13 cellular contexts compared by ENCODE assay signal in the genomic region with DNA sequence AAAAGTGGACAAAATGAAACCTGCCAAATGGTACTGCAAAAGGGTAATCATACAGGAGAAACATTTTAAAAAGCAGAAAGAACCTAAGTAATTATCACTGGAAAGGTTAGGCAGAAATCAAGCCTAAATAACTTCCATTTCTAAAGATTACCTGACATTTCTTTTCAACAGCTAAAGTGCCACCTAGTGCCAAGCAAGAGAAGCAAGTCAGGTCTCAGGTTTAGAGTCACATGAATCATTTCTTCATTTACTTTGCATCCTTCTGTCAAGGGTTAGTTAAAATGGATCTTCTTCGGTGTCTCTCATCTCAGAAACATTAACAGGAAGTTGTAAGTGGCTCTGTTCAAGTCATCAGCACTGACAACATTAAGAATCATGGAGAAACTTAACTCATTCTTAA.
DNase-seq lines count a peak whose midpoint lies in the region; ATAC-seq and TF ChIP-seq lines count a peak whose summit lies in the region.
"Had no signal": no experiment of that assay in that cellular context is flagged by ENCODE, and none has a peak within 500 bp of the region (broad histone marks: within the 10 kb centered on the region; RNA-seq: fewer than 3 reads in every experiment).

No MANE protein-coding gene starts in this region.

- 42% methylated on average over 1 of the region's 1 CpG for WGBS in liver

- DNase-seq in DMS 273 treated with DMSO at 0.1 percent for 48 hours (lab: John Stamatoyannopoulos, UW), result peak; percentile 7
- no peak for DNase-seq in RWPE2 (ENCODE audit: low spot score)
- no peak for DNase-seq in T1000 (lab: John Stamatoyannopoulos, UW)
- DNase-seq in NCI-H2081 treated with DMSO at 0.1 percent for 48 hours (lab: John Stamatoyannopoulos, UW), result no peak
- DNase-seq: activated CD4-positive, CD25-positive, alpha-beta regulatory T cell; activated effector memory CD4-positive, alpha-beta T cell treated with anti-CD3 and anti-CD28 coated beads, Interleukin-2, amount 50 U/mL, for 16 hours; cerebellar nuclear complex; left colon; Peyer's patch; stimulated activated CD4-positive, alpha-beta T cell treated with anti-CD3 and anti-CD28 coated beads, Interleukin-4, amount 100 ng/mL, for 1 hour had no signal

- no peaks in the 10 kb centered on the region for H3K36me3 ChIP-seq in RWPE2 (ENCODE audit: low read depth)
- H3K36me3 ChIP-seq in liver (ENCODE audit: control insufficient read depth in 4 of 4, insufficient read depth in 3 of 4, low read depth in 1 of 4, low read length in 3 of 4), result no peaks in the 10 kb centered on the region
- H3K36me3 ChIP-seq: Peyer's patch had no signal

- no peaks in the 10 kb centered on the region for H3K4me1 ChIP-seq in RWPE2 (ENCODE audit: insufficient read depth, poor library complexity, severe bottlenecking)
- H3K4me1 ChIP-seq in liver (ENCODE audit: control insufficient read depth in 4 of 4, insufficient read depth in 4 of 4, low read length in 3 of 4), result no peaks in the 10 kb centered on the region
- H3K4me1 ChIP-seq: Peyer's patch had no signal

- H3K4me3 ChIP-seq in GM12875 (ENCODE audit: low read depth, low read length) (no peak overlapping the region), RWPE2 (ENCODE audit: severe bottlenecking) (no peak overlapping the region), liver (ENCODE audit: low read depth in 1 of 3, low read length in 3 of 3) (no peak overlapping the region)
- H3K4me3 ChIP-seq: Peyer's patch had no signal

- H3K27me3 ChIP-seq in RWPE2 (ENCODE audit: insufficient read depth, poor library complexity, severe bottlenecking) (no peaks in the 10 kb centered on the region), liver (ENCODE audit: control insufficient read depth in 4 of 4, insufficient read depth in 4 of 4, low read length in 3 of 4) (peaks cover 0 to 4% (median 2%) of the 10 kb centered on the region in 4 donors)
- H3K27me3 ChIP-seq: Peyer's patch had no signal

- no peak overlapping the region for H3K9ac ChIP-seq in liver (ENCODE audit: low read depth in 1 of 2, low read length in 2 of 2)

- H3K9me3 ChIP-seq in RWPE2 (ENCODE audit: severe bottlenecking) (no peaks in the 10 kb centered on the region), liver (ENCODE audit: control insufficient read depth in 4 of 4, low read length in 3 of 4) (no peaks in the 10 kb centered on the region)
- H3K9me3 ChIP-seq: Peyer's patch had no signal

- TF ChIP-seq CTCF in GM12875 (IDR thresholded peaks at IDR 0.05; ENCODE audit: borderline replicate concordance, insufficient read depth, low read depth, low read length), result 0 out of 2 replicates have a peak, but pooled peaks have one; percentile 20
- TF ChIP-seq CTCF in RWPE2 (IDR thresholded peaks at IDR 0.05; ENCODE audit: poor library complexity, severe bottlenecking), result peak; percentile 29
- TF ChIP-seq CTCF in liver (IDR thresholded peaks at IDR 0.05; ENCODE audit: low read depth, low read length, missing input control), result peak; percentile 18

- no peak overlapping the region for H3K27ac ChIP-seq in RWPE2 (ENCODE audit: poor library complexity, severe bottlenecking)
- no peak overlapping the region for H3K27ac ChIP-seq in liver (ENCODE audit: low read depth in 1 of 2, low read length in 2 of 2)
- H3K27ac ChIP-seq: Peyer's patch had no signal

- no peak for ATAC-seq in RWPE2 (ENCODE audit: low read depth)
- no peak for ATAC-seq in GM21529 (IDR thresholded peaks at IDR 0.05; ENCODE audit: unreplicated experiment)
- ATAC-seq: left colon had no signal

- TF ChIP-seq RAD21 in liver (IDR thresholded peaks at IDR 0.05), result peak; percentile 29 to 47

TF ChIP-seq in liver, 16 proteins besides CTCF, POLR2A, EP300 and RAD21:
- TF ChIP-seq TAF1 (conservative IDR thresholded peaks at IDR 0.05) (no peak), HNF4G (IDR thresholded peaks at IDR 0.05) (no peak)
TF ChIP-seq in liver: peak in this region for 0.
